1 cellular context compared by ENCODE assay signal in the genomic region with DNA sequence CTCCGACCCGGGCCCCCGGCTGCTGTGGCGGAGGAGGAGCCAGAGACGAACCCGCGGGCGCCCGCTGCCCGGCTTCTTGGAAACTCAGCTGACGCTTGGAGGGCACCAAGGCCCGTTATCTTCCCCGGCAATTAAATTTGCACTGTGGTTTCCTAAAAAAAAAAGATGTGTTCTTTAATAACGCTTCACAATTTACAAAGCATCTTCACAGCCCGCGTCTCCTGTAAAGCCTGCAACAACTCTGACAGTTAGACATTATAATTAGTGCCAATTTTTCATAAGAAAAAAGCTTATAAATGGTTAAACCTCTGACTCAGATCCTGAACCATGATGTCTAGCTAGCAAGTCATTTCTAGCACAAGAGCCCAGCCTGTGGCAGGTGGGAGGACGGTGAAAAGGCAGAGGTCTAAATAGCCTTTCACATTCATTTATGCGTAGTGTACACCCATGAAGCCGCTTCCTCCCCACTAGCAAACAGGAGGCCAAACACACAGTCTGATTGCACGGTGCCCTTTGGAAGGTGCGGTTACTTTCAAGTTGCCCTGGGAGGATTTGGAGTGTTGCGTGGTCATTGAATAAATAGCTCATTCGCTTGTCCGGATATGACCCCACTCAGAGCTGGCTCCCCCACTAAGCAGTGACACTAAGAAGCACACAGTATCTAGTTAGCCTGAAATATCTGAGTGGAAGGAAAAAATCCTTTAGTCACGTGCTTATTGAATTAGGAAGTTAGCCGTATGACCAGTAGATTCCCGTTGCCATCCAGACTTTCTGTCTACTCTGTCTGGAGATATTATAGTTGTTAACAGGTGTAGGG.
TF ChIP-seq lines count a peak whose summit lies in the region.

No MANE protein-coding gene starts in this region.

TF ChIP-seq in HepG2, 621 proteins besides CTCF, POLR2A, EP300 and RAD21 (continued from another document):
- TF ChIP-seq, protein P1, sequence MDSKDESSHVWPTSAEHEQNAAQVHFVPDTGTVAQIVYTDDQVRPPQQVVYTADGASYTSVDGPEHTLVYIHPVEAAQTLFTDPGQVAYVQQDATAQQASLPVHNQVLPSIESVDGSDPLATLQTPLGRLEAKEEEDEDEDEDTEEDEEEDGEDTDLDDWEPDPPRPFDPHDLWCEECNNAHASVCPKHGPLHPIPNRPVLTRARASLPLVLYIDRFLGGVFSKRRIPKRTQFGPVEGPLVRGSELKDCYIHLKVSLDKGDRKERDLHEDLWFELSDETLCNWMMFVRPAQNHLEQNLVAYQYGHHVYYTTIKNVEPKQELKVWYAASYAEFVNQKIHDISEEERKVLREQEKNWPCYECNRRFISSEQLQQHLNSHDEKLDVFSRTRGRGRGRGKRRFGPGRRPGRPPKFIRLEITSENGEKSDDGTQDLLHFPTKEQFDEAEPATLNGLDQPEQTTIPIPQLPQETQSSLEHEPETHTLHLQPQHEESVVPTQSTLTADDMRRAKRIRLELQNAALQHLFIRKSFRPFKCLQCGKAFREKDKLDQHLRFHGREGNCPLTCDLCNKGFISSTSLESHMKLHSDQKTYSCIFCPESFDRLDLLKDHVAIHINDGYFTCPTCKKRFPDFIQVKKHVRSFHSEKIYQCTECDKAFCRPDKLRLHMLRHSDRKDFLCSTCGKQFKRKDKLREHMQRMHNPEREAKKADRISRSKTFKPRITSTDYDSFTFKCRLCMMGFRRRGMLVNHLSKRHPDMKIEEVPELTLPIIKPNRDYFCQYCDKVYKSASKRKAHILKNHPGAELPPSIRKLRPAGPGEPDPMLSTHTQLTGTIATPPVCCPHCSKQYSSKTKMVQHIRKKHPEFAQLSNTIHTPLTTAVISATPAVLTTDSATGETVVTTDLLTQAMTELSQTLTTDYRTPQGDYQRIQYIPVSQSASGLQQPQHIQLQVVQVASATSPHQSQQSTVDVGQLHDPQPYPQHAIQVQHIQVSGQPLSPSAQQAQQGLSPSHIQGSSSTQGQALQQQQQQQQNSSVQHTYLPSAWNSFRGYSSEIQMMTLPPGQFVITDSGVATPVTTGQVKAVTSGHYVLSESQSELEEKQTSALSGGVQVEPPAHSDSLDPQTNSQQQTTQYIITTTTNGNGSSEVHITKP (CRISPR knock-in tag; IDR thresholded peaks at IDR 0.05; ENCODE audit: low read depth), result peak; percentile 72; the same call in 1 of the 2 replicates
- TF ChIP-seq ZIK1 (CRISPR knock-in tag; IDR thresholded peaks at IDR 0.05; ENCODE audit: borderline replicate concordance, low read depth) (no peak), YEATS2 (CRISPR knock-in tag; IDR thresholded peaks at IDR 0.05; ENCODE audit: borderline replicate concordance) (peak; percentile 76; the same call in 1 of the 2 replicates), ZNF431 (CRISPR knock-in tag; IDR thresholded peaks at IDR 0.05; ENCODE audit: borderline replicate concordance, low read depth) (peak; percentile 77; the same call in 1 of the 2 replicates), CENPT (CRISPR knock-in tag; IDR thresholded peaks at IDR 0.05; ENCODE audit: low read depth) (no peak), ZNF800 (CRISPR knock-in tag; IDR thresholded peaks at IDR 0.05) (peak; percentile 82), ZNF225 (CRISPR knock-in tag; IDR thresholded peaks at IDR 0.05) (no peak), ZNF713 (CRISPR knock-in tag; IDR thresholded peaks at IDR 0.05) (no peak), ZNF747 (CRISPR knock-in tag; IDR thresholded peaks at IDR 0.05; ENCODE audit: borderline replicate concordance) (peak; percentile 87; the same call in 1 of the 2 replicates), MAFK (conservative IDR thresholded peaks at IDR 0.05 in 1 of 2, IDR thresholded peaks at IDR 0.05 in 1 of 2; ENCODE audit: low read length in 2 of 2) (no peak; a peak in 1 of 4 replicates), ZBED4 (CRISPR knock-in tag; IDR thresholded peaks at IDR 0.05; ENCODE audit: borderline replicate concordance) (no peak), ZNF33B (CRISPR knock-in tag; IDR thresholded peaks at IDR 0.05) (peak; percentile 26; the same call in 1 of the 2 replicates), SRSF9 (IDR thresholded peaks at IDR 0.05; ENCODE audit: borderline replicate concordance, insufficient read depth, low read depth, low read length, poor library complexity, severe bottlenecking) (no peak), FLYWCH1 (CRISPR knock-in tag; IDR thresholded peaks at IDR 0.05) (no peak), DNMT1 (CRISPR knock-in tag; IDR thresholded peaks at IDR 0.05) (no peak), KAT8 (CRISPR knock-in tag; IDR thresholded peaks at IDR 0.05) (peak; percentile 86), NFIC (IDR thresholded peaks at IDR 0.05; ENCODE audit: low read length) (peak; percentile 80), ZNF343 (CRISPR knock-in tag; IDR thresholded peaks at IDR 0.05) (no peak)
